In genomic region chr2:38152093-38152492, GRCh38 we compare ENCODE assay signal across 15 cellular contexts.
"Had no signal": no experiment of that assay in that cellular context is flagged by ENCODE, and none has a peak within 500 bp of the region (broad histone marks: within the 10 kb centered on the region; RNA-seq: fewer than 3 reads in every experiment).

No MANE protein-coding gene starts in this region.

- H3K9me3 Mint-ChIP-seq: effector memory CD8-positive, alpha-beta T cell had no signal

- H3K27ac Mint-ChIP-seq: effector memory CD8-positive, alpha-beta T cell; naive thymus-derived CD4-positive, alpha-beta T cell had no signal

- DNase-seq: effector memory CD8-positive, alpha-beta T cell; esophagus squamous epithelium; foreskin fibroblast; glutamatergic neuron; mammary epithelial cell; naive thymus-derived CD4-positive, alpha-beta T cell; posterior cingulate gyrus; sigmoid colon; stimulated activated CD4-positive, alpha-beta T cell treated with anti-CD3 and anti-CD28 coated beads, Interleukin-2, amount 100 ng/mL, for 48 hours; stimulated activated naive CD4-positive, alpha-beta T cell treated with Interleukin-2 at 50 U/mL for 16 hours; trophoblast cell had no signal

- ATAC-seq: effector memory CD8-positive, alpha-beta T cell; gastroesophageal sphincter; left lobe of liver; naive thymus-derived CD4-positive, alpha-beta T cell had no signal

- H3K27ac ChIP-seq: epithelial cell of prostate, esophagus squamous epithelium, gastroesophageal sphincter, sigmoid colon, skin epidermis had no signal

- H3K4me3 Mint-ChIP-seq: effector memory CD8-positive, alpha-beta T cell; naive thymus-derived CD4-positive, alpha-beta T cell had no signal
